In the genomic region with DNA sequence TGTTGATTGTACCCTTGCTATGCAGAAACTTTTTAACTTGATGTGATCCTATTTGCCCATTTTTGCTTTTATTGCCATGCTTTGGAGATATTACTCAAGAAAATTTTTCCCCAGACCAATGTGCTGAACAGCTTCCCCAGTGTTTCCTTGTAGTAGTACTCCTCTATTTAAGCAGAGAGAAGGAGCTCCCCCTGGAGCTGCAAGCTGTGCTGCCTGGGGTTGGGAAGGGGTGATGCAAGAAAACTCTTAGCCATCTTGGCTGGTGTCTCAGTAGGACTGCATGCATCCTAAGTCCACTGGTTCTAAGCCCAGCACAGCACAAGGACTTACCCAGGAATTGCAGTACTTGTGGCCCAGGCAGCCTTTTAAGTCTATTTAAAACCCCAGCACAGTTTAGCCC, we compare ENCODE assay signal across 21 cellular contexts.
DNase-seq lines count a peak whose midpoint lies in the region; ATAC-seq and TF ChIP-seq lines count a peak whose summit lies in the region.
"Had no signal": no experiment of that assay in that cellular context is flagged by ENCODE, and none has a peak within 500 bp of the region (broad histone marks: within the 10 kb centered on the region; RNA-seq: fewer than 3 reads in every experiment).

No MANE protein-coding gene starts in this region.

- H3K9me3 ChIP-seq in A673 (ENCODE audit: low read depth, low read length, poor library complexity, severe bottlenecking) (no peaks in the 10 kb centered on the region), HCT116 (ENCODE audit: control insufficient read depth in 1 of 2, insufficient read depth in 1 of 2, low read depth in 1 of 2, low read length in 2 of 2) (no peaks in the 10 kb centered on the region), PC-9 (ENCODE audit: insufficient read depth, low read depth) (no peaks in the 10 kb centered on the region)
- no peaks in the 10 kb centered on the region for H3K9me3 ChIP-seq in CD8-positive, alpha-beta memory T cell (ENCODE audit: low read length)
- H3K9me3 ChIP-seq: upper lobe of left lung had no signal

- H3K36me3 ChIP-seq in A673 (ENCODE audit: insufficient read depth, low read length, poor library complexity, severe bottlenecking) (no peaks in the 10 kb centered on the region), HCT116 (ENCODE audit: control insufficient read depth in 1 of 2, insufficient read depth in 2 of 2, low read length in 2 of 2) (no peaks in the 10 kb centered on the region), PC-9 (ENCODE audit: low read depth) (no peaks in the 10 kb centered on the region)
- no peaks in the 10 kb centered on the region for H3K36me3 ChIP-seq in CD8-positive, alpha-beta memory T cell (ENCODE audit: insufficient read depth, low read length)
- H3K36me3 ChIP-seq: upper lobe of left lung had no signal

- H2AFZ ChIP-seq in HCT116 (ENCODE audit: low read depth, low read length, poor library complexity, severe bottlenecking) (no peak overlapping the region), PC-9 (no peak overlapping the region)

- H3K27ac Mint-ChIP-seq in WTC11 = no peak overlapping the region
- no peak overlapping the region for H3K27ac Mint-ChIP-seq in CD8-positive, alpha-beta memory T cell
- H3K27ac Mint-ChIP-seq: activated CD4-positive, alpha-beta memory T cell treated with anti-CD3 and anti-CD28 coated beads, Interleukin-2, amount 10 ng/mL, durations not matched to agents 7 days and 5 days; stimulated activated naive B cell treated with anti-CD40 and anti-IgM and Interleukin-4, amounts not matched to agents 10 μg/mL and 1 μg/mL and 100 μg/mL, for 72 hours had no signal

- 0 out of 2 replicates have a peak, but pooled peaks cover 2% of the 10 kb centered on the region for H3K36me3 Mint-ChIP-seq in WTC11
- no peaks in the 10 kb centered on the region for H3K36me3 Mint-ChIP-seq in CD8-positive, alpha-beta memory T cell
- H3K36me3 Mint-ChIP-seq: stimulated activated naive B cell treated with anti-CD40 and anti-IgM and Interleukin-4, amounts not matched to agents 10 μg/mL and 1 μg/mL and 100 μg/mL, for 72 hours had no signal

- RAD21 ChIA-PET in HCT116 (lab: Charles Lee; ENCODE audit: low non-redundant PET in 1 of 2, low total read pairs in 2 of 2, uncharacterized antibody in 2 of 2, unreplicated experiment in 2 of 2) = no interaction called here

- H3K4me1 Mint-ChIP-seq in WTC11 = peaks cover 7% of the 10 kb centered on the region
- H3K4me1 Mint-ChIP-seq in CD8-positive, alpha-beta memory T cell = no peaks in the 10 kb centered on the region
- H3K4me1 Mint-ChIP-seq: activated CD4-positive, alpha-beta memory T cell treated with anti-CD3 and anti-CD28 coated beads, Interleukin-2, amount 10 ng/mL, durations not matched to agents 7 days and 5 days; stimulated activated naive B cell treated with anti-CD40 and anti-IgM and Interleukin-4, amounts not matched to agents 10 μg/mL and 1 μg/mL and 100 μg/mL, for 72 hours had no signal

- H3K4me1 ChIP-seq in A673 (ENCODE audit: insufficient read depth, low read length, poor library complexity, severe bottlenecking) (peaks cover 3% of the 10 kb centered on the region), HCT116 (ENCODE audit: control insufficient read depth in 1 of 2, insufficient read depth in 2 of 2, low read length in 2 of 2) (no peaks in the 10 kb centered on the region), PC-9 (replicated peaks; ENCODE audit: insufficient read depth) (no peaks in the 10 kb centered on the region)
- no peaks in the 10 kb centered on the region for H3K4me1 ChIP-seq in CD8-positive, alpha-beta memory T cell (ENCODE audit: insufficient read depth, low read length)
- H3K4me1 ChIP-seq: upper lobe of left lung had no signal

- peaks cover 14% of the 10 kb centered on the region; the same call in 1 of the 2 replicates for H3K9me3 Mint-ChIP-seq in WTC11
- H3K9me3 Mint-ChIP-seq in CD8-positive, alpha-beta memory T cell = no peaks in the 10 kb centered on the region
- H3K9me3 Mint-ChIP-seq: activated CD4-positive, alpha-beta memory T cell treated with anti-CD3 and anti-CD28 coated beads, Interleukin-2, amount 10 ng/mL, durations not matched to agents 7 days and 5 days had no signal

- POLR2A ChIA-PET in A673 (lab: Charles Lee; ENCODE audit: low non-redundant PET) = no interaction called here
- POLR2A ChIA-PET in HCT116 (lab: Charles Lee) = no interaction called here
- POLR2A ChIA-PET in WTC11 (lab: Charles Lee) = no interaction called here
- POLR2A ChIA-PET in CD8-positive, alpha-beta memory T cell (lab: Charles Lee) = no interaction called here
- POLR2A ChIA-PET in PC-9 (lab: Charles Lee; ENCODE audit: unreplicated experiment) = no interaction called here

- TF ChIP-seq CTCF in A673 (conservative IDR thresholded peaks at IDR 0.05; ENCODE audit: low read depth, low read length) (peak; percentile 41; the same call in 1 of the 2 replicates), HCT116 (IDR thresholded peaks at IDR 0.05 in 2 of 3, conservative IDR thresholded peaks at IDR 0.05 in 1 of 3; ENCODE audit: borderline replicate concordance in 1 of 3, insufficient read depth in 1 of 3, low read depth in 2 of 3, low read length in 2 of 3) (peak; percentile 33 to 61 (median 35); a peak in 4 of 6 replicates), WTC11 (IDR thresholded peaks at IDR 0.05) (no peak), fibroblast of villous mesenchyme (IDR thresholded peaks at IDR 0.05; ENCODE audit: insufficient read depth, low read depth, low read length) (peak; percentile 30), PC-9 (conservative IDR thresholded peaks at IDR 0.05) (no peak)

- peak; percentile 30 for DNase-seq in A673 (ENCODE audit: low spot score)
- DNase-seq in HCT116 (ENCODE audit: low read depth, low spot score) = peak; percentile 19
- DNase-seq in WTC11 (ENCODE audit: low spot score) = peak; percentile 28
- peak; percentile 35 for DNase-seq in fibroblast of villous mesenchyme (ENCODE audit: low read depth)
- no peak for DNase-seq in NCI-H510A treated with DMSO at 0.1 percent for 48 hours (lab: John Stamatoyannopoulos, UW)
- no peak for DNase-seq in CD8-positive, alpha-beta memory T cell
- no peak for DNase-seq in PC-9
- DNase-seq in NCI-H1417 treated with DMSO at 0.1 percent for 48 hours (lab: John Stamatoyannopoulos, UW) = no peak
- DNase-seq: ACHN; activated CD4-positive, alpha-beta memory T cell treated with anti-CD3 and anti-CD28 coated beads, Interleukin-2, amount 10 ng/mL, durations not matched to agents 7 days and 5 days; amniotic stem cell; GDM1; hypothalamus; KG1; left ventricle myocardium superior; NCI-H1417; NCI-H446; posterior cingulate gyrus; stimulated activated naive B cell treated with anti-CD40 and anti-IgM and Interleukin-4, amounts not matched to agents 10 μg/mL and 1 μg/mL and 100 μg/mL, for 72 hours; upper lobe of left lung had no signal

- TF ChIP-seq POLR2A in HCT116 (IDR thresholded peaks at IDR 0.05; ENCODE audit: borderline replicate concordance, extremely low read depth, insufficient read depth, insufficient read length) = no peak

- H4K20me1 ChIP-seq in HCT116 (ENCODE audit: insufficient read depth) (no peaks in the 10 kb centered on the region), PC-9 (ENCODE audit: insufficient read depth) (no peaks in the 10 kb centered on the region)

- H3K27me3 Mint-ChIP-seq in WTC11 (ENCODE audit: low read depth) = no peaks in the 10 kb centered on the region
- H3K27me3 Mint-ChIP-seq in CD8-positive, alpha-beta memory T cell = peaks cover 0 to 8% of the 10 kb centered on the region in 2 donors
- H3K27me3 Mint-ChIP-seq: stimulated activated naive B cell treated with anti-CD40 and anti-IgM and Interleukin-4, amounts not matched to agents 10 μg/mL and 1 μg/mL and 100 μg/mL, for 72 hours had no signal

- H3K27me3 ChIP-seq in A673 (replicated peaks; ENCODE audit: insufficient read depth, low read depth, low read length, poor library complexity) (no peaks in the 10 kb centered on the region), HCT116 (ENCODE audit: insufficient read depth, low read length) (no peaks in the 10 kb centered on the region), PC-9 (ENCODE audit: insufficient read depth, low read depth) (no peaks in the 10 kb centered on the region)
- no peaks in the 10 kb centered on the region for H3K27me3 ChIP-seq in CD8-positive, alpha-beta memory T cell (ENCODE audit: insufficient read depth, low read length, poor library complexity, severe bottlenecking)
- H3K27me3 ChIP-seq: upper lobe of left lung had no signal

- no peak overlapping the region for H3K9ac ChIP-seq in HCT116 (ENCODE audit: low read length)

- H3K4me2 ChIP-seq in HCT116 (ENCODE audit: low read length) (no peak overlapping the region), PC-9 (no peak overlapping the region)

- intact Hi-C loops in A673 (cut with micrococcal nuclease; ENCODE audit: unreplicated experiment) (no loop called here), HCT116 (cut with micrococcal nuclease) (loop anchor here (1.0 kb wide), 1 partner anchor 257 kb away; no protein-coding TSS in a partner anchor), PC-9 (cut with micrococcal nuclease; ENCODE audit: unreplicated experiment) (no loop called here)

- BruUV-seq in A673 (replicated peaks; lab: Mats Ljungman, UMichigan) (no TSS peak), HCT116 (replicated peaks; lab: Mats Ljungman, UMichigan) (no TSS peak), PC-9 (replicated peaks; lab: Mats Ljungman, UMichigan) (no TSS peak)

- H3F3A ChIP-seq in PC-9 (ENCODE audit: insufficient read depth, low read depth) = no peaks in the 10 kb centered on the region

- no peak overlapping the region for H3K4me3 ChIP-seq in A673 (ENCODE audit: low read depth, low read length, poor library complexity, severe bottlenecking)
- no peak overlapping the region for H3K4me3 ChIP-seq in HCT116 (replicated peaks in 1 of 2; ENCODE audit: low read depth in 1 of 2, low read length in 2 of 2)
- H3K4me3 ChIP-seq in fibroblast of villous mesenchyme (ENCODE audit: low read depth, low read length) = no peak overlapping the region
- no peak overlapping the region for H3K4me3 ChIP-seq in CD8-positive, alpha-beta memory T cell (ENCODE audit: low read length)
- H3K4me3 ChIP-seq in PC-9 = no peak overlapping the region
- H3K4me3 ChIP-seq: upper lobe of left lung had no signal

- ATAC-seq in HCT116 (peak; percentile 71), WTC11 (peak; percentile 89)
- ATAC-seq: esophagus mucosa; left ventricle myocardium superior; stimulated activated naive B cell treated with anti-CD40 and anti-IgM and Interleukin-4, amounts not matched to agents 10 μg/mL and 1 μg/mL and 100 μg/mL, for 72 hours had no signal

- CTCF ChIA-PET in A673 (lab: Charles Lee) = no interaction called here
- CTCF ChIA-PET in HCT116 (lab: Charles Lee) = no interaction called here
- CTCF ChIA-PET in WTC11 (lab: Charles Lee) = no interaction called here
- CTCF ChIA-PET in CD8-positive, alpha-beta memory T cell (lab: Charles Lee) = no interaction called here
- CTCF ChIA-PET in PC-9 (lab: Charles Lee) = no interaction called here

- peak; percentile 60 for TF ChIP-seq RAD21 in HCT116 (IDR thresholded peaks at IDR 0.05; ENCODE audit: low read depth)

- H3K27ac ChIP-seq in A673 (ENCODE audit: low read depth, low read length, poor library complexity, severe bottlenecking) (no peak overlapping the region), HCT116 (ENCODE audit: low read depth, low read length) (no peak overlapping the region), PC-9 (no peak overlapping the region)
- H3K27ac ChIP-seq in CD8-positive, alpha-beta memory T cell (ENCODE audit: low read depth, low read length) = no peak overlapping the region
- H3K27ac ChIP-seq: upper lobe of left lung had no signal

- H3K9me2 ChIP-seq in HCT116 (ENCODE audit: insufficient read depth) (no peaks in the 10 kb centered on the region), PC-9 (ENCODE audit: insufficient read depth) (no peaks in the 10 kb centered on the region)

- no peak overlapping the region for H3K4me3 Mint-ChIP-seq in WTC11
- H3K4me3 Mint-ChIP-seq in CD8-positive, alpha-beta memory T cell = no peak overlapping the region
- H3K4me3 Mint-ChIP-seq: activated CD4-positive, alpha-beta memory T cell treated with anti-CD3 and anti-CD28 coated beads, Interleukin-2, amount 10 ng/mL, durations not matched to agents 7 days and 5 days; stimulated activated naive B cell treated with anti-CD40 and anti-IgM and Interleukin-4, amounts not matched to agents 10 μg/mL and 1 μg/mL and 100 μg/mL, for 72 hours had no signal

- no peaks in the 10 kb centered on the region for H3K79me2 ChIP-seq in HCT116 (ENCODE audit: insufficient read depth, low read length)
- no peaks in the 10 kb centered on the region for H3K79me2 ChIP-seq in PC-9 (ENCODE audit: low read depth)

Comparison
In these comparisons a context has a peak if more than half of its experiments do, and no peak if none do; other contexts are left out.
1. DNase-seq: peak in A673 (single experiment), HCT116 (single experiment), WTC11 (single experiment) and fibroblast of villous mesenchyme (single experiment); none in NCI-H510A treated with DMSO at 0.1 percent for 48 hours (single experiment), CD8-positive, alpha-beta memory T cell (0 of 5), PC-9 (0 of 2) and NCI-H1417 treated with DMSO at 0.1 percent for 48 hours (single experiment).
2. CTCF ChIP-seq: peak in A673 (single experiment), HCT116 (3 of 3) and fibroblast of villous mesenchyme (single experiment); none in WTC11 (single experiment) and PC-9 (single experiment).